36 cellular contexts compared by ENCODE assay signal in genomic region chr11:13064593-13064992, GRCh38. TPM values are rescaled to one million over a fixed set of nuclear protein-coding genes. Genes with fewer than 3 reads are reported as not detected.
"Had no signal": no experiment of that assay in that cellular context is flagged by ENCODE, and none has a peak within 500 bp of the region (broad histone marks: within the 10 kb centered on the region; RNA-seq: fewer than 3 reads in every experiment).

No MANE protein-coding gene starts in this region.

- H3K36me3 ChIP-seq: esophagus squamous epithelium, heart right ventricle, neutrophil, sigmoid colon, upper lobe of right lung had no signal

- H3K9me3 Mint-ChIP-seq: activated CD4-positive, alpha-beta memory T cell treated with anti-CD3 and anti-CD28 coated beads for 36 hours had no signal

- H3K4me3 Mint-ChIP-seq: activated CD4-positive, alpha-beta memory T cell treated with anti-CD3 and anti-CD28 coated beads for 36 hours; activated CD4-positive, alpha-beta T cell treated with anti-CD3 and anti-CD28 coated beads, Interleukin-2, amount 10 ng/mL, durations not matched to agents 24 days and 14 days; activated T-helper 1 cell treated with anti-CD3 and anti-CD28 coated beads, Interleukin-12 subunit alpha, Interleukin-12 subunit beta, Interleukin-2, Interleukin-4 antibody, amounts not matched to agents 30 ng/mL and 10 ng/mL and 1 ng/mL, durations not matched to agents 14 hours and 24 hours and 36 hours; central memory CD8-positive, alpha-beta T cell; natural killer cell; stimulated activated memory B cell treated with anti-CD40 and anti-IgM and Interleukin-4, amounts not matched to agents 10 μg/mL and 1 μg/mL and 100 μg/mL, for 72 hours; stimulated activated naive CD8-positive, alpha-beta T cell treated with anti-CD3 and anti-CD28 coated beads, Interleukin-15, amount 100 ng/mL, for 72 hours; T-helper 1 cell treated with Interleukin-12 subunit alpha and Interleukin-12 subunit beta and Interleukin-4 antibody, amounts not matched to agents 30 μg/mL and 1 μg/mL, for 36 hours had no signal

- H3K4me2 ChIP-seq: smooth muscle cell had no signal

- ATAC-seq: heart right ventricle; left cardiac atrium; natural killer cell; stimulated activated memory B cell treated with anti-CD40 and anti-IgM and Interleukin-4, amounts not matched to agents 10 μg/mL and 1 μg/mL and 100 μg/mL, for 72 hours; stimulated activated naive CD8-positive, alpha-beta T cell treated with anti-CD3 and anti-CD28 coated beads, Interleukin-15, amount 100 ng/mL, for 72 hours; upper lobe of right lung had no signal

- H3K9me3 ChIP-seq: esophagus squamous epithelium, heart right ventricle, neutrophil, sigmoid colon, upper lobe of right lung had no signal

- H3K36me3 Mint-ChIP-seq: activated CD4-positive, alpha-beta memory T cell treated with anti-CD3 and anti-CD28 coated beads for 36 hours; natural killer cell; stimulated activated memory B cell treated with anti-CD40 and anti-IgM and Interleukin-4, amounts not matched to agents 10 μg/mL and 1 μg/mL and 100 μg/mL, for 72 hours had no signal

- H3K4me1 Mint-ChIP-seq: activated CD4-positive, alpha-beta T cell treated with anti-CD3 and anti-CD28 coated beads, Interleukin-2, amount 10 ng/mL, durations not matched to agents 24 days and 14 days; central memory CD8-positive, alpha-beta T cell; natural killer cell; stimulated activated memory B cell treated with anti-CD40 and anti-IgM and Interleukin-4, amounts not matched to agents 10 μg/mL and 1 μg/mL and 100 μg/mL, for 72 hours; stimulated activated naive CD8-positive, alpha-beta T cell treated with anti-CD3 and anti-CD28 coated beads, Interleukin-15, amount 100 ng/mL, for 72 hours had no signal

- H3K27me3 ChIP-seq: esophagus squamous epithelium, upper lobe of right lung had no signal

- H3K4me1 ChIP-seq: heart right ventricle, sigmoid colon, upper lobe of right lung had no signal

- FAIRE-seq: astrocyte, islet of Langerhans had no signal

- H3K27ac ChIP-seq: heart right ventricle, neutrophil, sigmoid colon, upper lobe of right lung had no signal

- H3K4me3 ChIP-seq: esophagus squamous epithelium, heart right ventricle, sigmoid colon, smooth muscle cell, upper lobe of right lung had no signal

- H3K27ac Mint-ChIP-seq: activated CD4-positive, alpha-beta memory T cell treated with anti-CD3 and anti-CD28 coated beads for 36 hours; activated CD4-positive, alpha-beta T cell treated with anti-CD3 and anti-CD28 coated beads, Interleukin-2, amount 10 ng/mL, durations not matched to agents 24 days and 14 days; activated T-helper 1 cell treated with anti-CD3 and anti-CD28 coated beads, Interleukin-12 subunit alpha, Interleukin-12 subunit beta, Interleukin-2, Interleukin-4 antibody, amounts not matched to agents 30 ng/mL and 10 ng/mL and 1 ng/mL, durations not matched to agents 14 hours and 24 hours and 36 hours; natural killer cell; progenitor cell of endocrine pancreas; stimulated activated memory B cell treated with anti-CD40 and anti-IgM and Interleukin-4, amounts not matched to agents 10 μg/mL and 1 μg/mL and 100 μg/mL, for 72 hours; stimulated activated naive CD8-positive, alpha-beta T cell treated with anti-CD3 and anti-CD28 coated beads, Interleukin-15, amount 100 ng/mL, for 72 hours; T-helper 1 cell treated with Interleukin-12 subunit alpha and Interleukin-12 subunit beta and Interleukin-4 antibody, amounts not matched to agents 30 μg/mL and 1 μg/mL, for 36 hours had no signal

- DNase-seq: activated CD4-positive, alpha-beta memory T cell treated with anti-CD3 and anti-CD28 coated beads for 36 hours; activated CD4-positive, alpha-beta T cell treated with anti-CD3 and anti-CD28 coated beads, Interleukin-2, amount 10 ng/mL, durations not matched to agents 24 days and 14 days; activated CD4-positive, CD25-positive, alpha-beta regulatory T cell treated with anti-CD3 and anti-CD28 coated beads, Interleukin-2, amount 50 U/mL, for 72 hours; activated CD8-positive, alpha-beta memory T cell treated with anti-CD3 and anti-CD28 coated beads, Interleukin-2, amount 50 U/mL, for 4 hours; activated gamma-delta T cell; activated naive CD4-positive, alpha-beta T cell treated with anti-CD3 and anti-CD28 coated beads, Interleukin-2, amount 50 U/mL, for 16 hours; activated T-cell treated with anti-CD3 and anti-CD28 coated beads, Interleukin-2, amount 50 U/mL, for 1 hour; amniotic stem cell; dermis blood vessel endothelial cell; effector CD4-positive, alpha-beta T cell; esophagus squamous epithelium; foreskin melanocyte; heart right ventricle; left cardiac atrium; mesenchymal stem cell; natural killer cell; retina; sigmoid colon; stimulated activated CD4-positive, alpha-beta T cell treated with anti-CD3 and anti-CD28 coated beads, Interleukin-1b, Interleukin-23, amount 100 ng/mL, for 48 hours; stimulated activated CD4-positive, alpha-beta T cell treated with anti-CD3 and anti-CD28 coated beads, Interleukin-4, amount 100 ng/mL, for 4 hours; stimulated activated CD8-positive, alpha-beta memory T cell treated with anti-CD3 and anti-CD28 coated beads, Interleukin-4, amount 100 ng/mL, for 48 hours; stimulated activated naive CD8-positive, alpha-beta T cell treated with anti-CD3 and anti-CD28 coated beads, Interleukin-15, amount 100 ng/mL, for 72 hours; substantia nigra; T-helper 9 cell; upper lobe of right lung had no signal

RNA-seq across cellular contexts. Expression of gene RASSF10, which starts 55.5 kb away (rescaled TPM):
- total RNA-seq: activated CD4-positive, alpha-beta memory T cell treated with anti-CD3 and anti-CD28 coated beads for 36 hours; activated CD4-positive, alpha-beta T cell treated with anti-CD3 and anti-CD28 coated beads, Interleukin-2, amount 10 ng/mL, durations not matched to agents 24 days and 14 days; activated CD8-positive, alpha-beta memory T cell treated with anti-CD3 and anti-CD28 coated beads for 36 hours; activated T-helper 1 cell treated with anti-CD3 and anti-CD28 coated beads, Interleukin-12 subunit alpha, Interleukin-12 subunit beta, Interleukin-2, Interleukin-4 antibody, amounts not matched to agents 30 ng/mL and 10 ng/mL and 1 ng/mL, durations not matched to agents 14 hours and 24 hours and 36 hours; natural killer cell; osteocyte had no signal
- polyA plus RNA-seq: smooth muscle cell had no signal
